18 cellular contexts compared by ENCODE assay signal in genomic region chr6:26051683-26052310, GRCh38. TPM values are rescaled to one million over a fixed set of nuclear protein-coding genes. Genes with fewer than 3 reads are reported as not detected.
DNase-seq lines count a peak whose midpoint lies in the region; TF ChIP-seq lines count a peak whose summit lies in the region.
"Had no signal": no experiment of that assay in that cellular context is flagged by ENCODE, and none has a peak within 500 bp of the region (broad histone marks: within the 10 kb centered on the region; RNA-seq: fewer than 3 reads in every experiment).

No MANE protein-coding gene starts in this region.

- H3K27ac ChIP-seq in HUES6 (ENCODE audit: low read depth, low read length): peak overlapping the region; percentile 58; the same call in 1 of the 2 replicates
- no peak overlapping the region for H3K27ac ChIP-seq in iPS-20b (ENCODE audit: low read length)
- H3K27ac ChIP-seq in suprapubic skin: no peak overlapping the region
- H3K27ac ChIP-seq: HL-60 had no signal

- H3K36me3 Mint-ChIP-seq in activated naive CD4-positive, alpha-beta T cell treated with anti-CD3 and anti-CD28 coated beads, Interleukin-2, amount 10 ng/mL, durations not matched to agents 7 days and 5 days: peaks cover 4% of the 10 kb centered on the region
- H3K36me3 Mint-ChIP-seq in activated naive CD4-positive, alpha-beta T cell treated with anti-CD3 and anti-CD28 coated beads for 36 hours (ENCODE audit: low read depth): peaks cover 8% of the 10 kb centered on the region

- no peak for TF ChIP-seq POLR2A in suprapubic skin (IDR thresholded peaks at IDR 0.05)

- H3K4me3 Mint-ChIP-seq in activated naive CD4-positive, alpha-beta T cell treated with anti-CD3 and anti-CD28 coated beads, Interleukin-2, amount 10 ng/mL, durations not matched to agents 7 days and 5 days: no peak overlapping the region
- H3K4me3 Mint-ChIP-seq in activated naive CD4-positive, alpha-beta T cell treated with anti-CD3 and anti-CD28 coated beads for 36 hours: no peak overlapping the region

- no peaks in the 10 kb centered on the region for H3K9me3 ChIP-seq in HUES6 (ENCODE audit: control insufficient read depth, insufficient read depth, low read depth, low read length)
- no peaks in the 10 kb centered on the region for H3K9me3 ChIP-seq in iPS-20b (ENCODE audit: insufficient read depth, low read depth, low read length)
- no peaks in the 10 kb centered on the region for H3K9me3 ChIP-seq in suprapubic skin
- H3K9me3 ChIP-seq: A549 had no signal

- H3K9ac ChIP-seq in HUES6 (ENCODE audit: low read length) (no peak overlapping the region), iPS-20b (ENCODE audit: low read depth, low read length) (peak overlapping the region; percentile 9; the same call in 1 of the 2 replicates)

- TF ChIP-seq CTCF in suprapubic skin (IDR thresholded peaks at IDR 0.05): no peak

- intact Hi-C loops in activated naive CD4-positive, alpha-beta T cell treated with anti-CD3 and anti-CD28 coated beads for 36 hours (cut with micrococcal nuclease): no loop called here

- WGBS in suprapubic skin: 97% methylated on average over 4 of the region's 4 CpGs

- TF ChIP-seq EP300 in suprapubic skin (IDR thresholded peaks at IDR 0.05): no peak

- no peaks in the 10 kb centered on the region for H3K36me3 ChIP-seq in HUES6 (ENCODE audit: control insufficient read depth, insufficient read depth, low read length)
- no peaks in the 10 kb centered on the region for H3K36me3 ChIP-seq in iPS-20b (ENCODE audit: insufficient read depth, low read depth, low read length)
- H3K36me3 ChIP-seq in suprapubic skin: no peaks in the 10 kb centered on the region

- H3K4me1 ChIP-seq in HUES6 (ENCODE audit: control insufficient read depth, insufficient read depth, low read length) (peaks cover 22% of the 10 kb centered on the region), iPS-20b (ENCODE audit: insufficient read depth, low read length) (peaks cover 19% of the 10 kb centered on the region), suprapubic skin (peaks cover 16% of the 10 kb centered on the region)

- H3K4me3 ChIP-seq in HUES6 (ENCODE audit: low read depth, low read length): no peak overlapping the region
- no peak overlapping the region for H3K4me3 ChIP-seq in iPS-20b (ENCODE audit: low read length)
- H3K4me3 ChIP-seq in suprapubic skin: no peak overlapping the region
- H3K4me3 ChIP-seq: A549 had no signal

- H3K4me1 Mint-ChIP-seq in activated naive CD4-positive, alpha-beta T cell treated with anti-CD3 and anti-CD28 coated beads, Interleukin-2, amount 10 ng/mL, durations not matched to agents 7 days and 5 days: peaks cover 47% of the 10 kb centered on the region
- peaks cover 16% of the 10 kb centered on the region for H3K4me1 Mint-ChIP-seq in activated naive CD4-positive, alpha-beta T cell treated with anti-CD3 and anti-CD28 coated beads for 36 hours (ENCODE audit: low read depth)

- DNase-seq in activated naive CD4-positive, alpha-beta T cell treated with anti-CD3 and anti-CD28 coated beads, Interleukin-2, amount 10 ng/mL, durations not matched to agents 7 days and 5 days: no peak
- DNase-seq in activated naive CD4-positive, alpha-beta T cell treated with anti-CD3 and anti-CD28 coated beads for 36 hours: no peak
- DNase-seq in OCI-M1 (lab: John Stamatoyannopoulos, UW) (peak; percentile 47), retina (no peak), SKM-1 treated with dmso at 0.1 percent for 144 hours (lab: John Stamatoyannopoulos, UW; ENCODE audit: unreplicated experiment) (no peak), suprapubic skin (ENCODE audit: low spot score in 2 of 2) (no peak)
- DNase-seq: EL, H7, KBM-7, NCI-H1105, NCI-H1694, NCI-H510A treated with DMSO at 0.1 percent for 48 hours, NCI-H82, SHP77 treated with DMSO at 0.1 percent for 48 hours had no signal

- H3K9me3 Mint-ChIP-seq in activated naive CD4-positive, alpha-beta T cell treated with anti-CD3 and anti-CD28 coated beads, Interleukin-2, amount 10 ng/mL, durations not matched to agents 7 days and 5 days: no peaks in the 10 kb centered on the region
- no peaks in the 10 kb centered on the region for H3K9me3 Mint-ChIP-seq in activated naive CD4-positive, alpha-beta T cell treated with anti-CD3 and anti-CD28 coated beads for 36 hours

- peak overlapping the region; percentile 24 for H3K27ac Mint-ChIP-seq in activated naive CD4-positive, alpha-beta T cell treated with anti-CD3 and anti-CD28 coated beads, Interleukin-2, amount 10 ng/mL, durations not matched to agents 7 days and 5 days
- no peak overlapping the region for H3K27ac Mint-ChIP-seq in activated naive CD4-positive, alpha-beta T cell treated with anti-CD3 and anti-CD28 coated beads for 36 hours

- peaks cover 8% of the 10 kb centered on the region for H3K27me3 Mint-ChIP-seq in activated naive CD4-positive, alpha-beta T cell treated with anti-CD3 and anti-CD28 coated beads, Interleukin-2, amount 10 ng/mL, durations not matched to agents 7 days and 5 days
- H3K27me3 Mint-ChIP-seq in activated naive CD4-positive, alpha-beta T cell treated with anti-CD3 and anti-CD28 coated beads for 36 hours (ENCODE audit: low read depth): peaks cover 11% of the 10 kb centered on the region

- H3K27me3 ChIP-seq in HUES6 (ENCODE audit: control insufficient read depth, insufficient read depth, low read length) (no peaks in the 10 kb centered on the region), iPS-20b (ENCODE audit: insufficient read depth, low read length) (no peaks in the 10 kb centered on the region), suprapubic skin (no peaks in the 10 kb centered on the region)

- CTCF ChIA-PET in activated naive CD4-positive, alpha-beta T cell treated with anti-CD3 and anti-CD28 coated beads, Interleukin-2, amount 10 ng/mL, durations not matched to agents 7 days and 5 days (lab: Charles Lee): no interaction called here
- CTCF ChIA-PET in activated naive CD4-positive, alpha-beta T cell treated with anti-CD3 and anti-CD28 coated beads for 36 hours (lab: Charles Lee): interaction anchor here (1.9 kb wide), 1 partner anchor 8 kb away, joined by 5 read pairs; a partner anchor contains a TSS

RNA-seq across cellular contexts. Expression of gene HFE, which starts 35.4 kb away (rescaled TPM):
- 1 to 10 TPM in 1 of 2 experiments, under 1 TPM in 1; 0.57 to 1.4 TPM for total RNA-seq in activated naive CD4-positive, alpha-beta T cell treated with anti-CD3 and anti-CD28 coated beads for 36 hours
- 1 to 10 TPM; 2.1 to 4.2 (median 3.6) TPM for total RNA-seq in suprapubic skin
